ENCODE assay signal across 18 cellular contexts in the genomic region with DNA sequence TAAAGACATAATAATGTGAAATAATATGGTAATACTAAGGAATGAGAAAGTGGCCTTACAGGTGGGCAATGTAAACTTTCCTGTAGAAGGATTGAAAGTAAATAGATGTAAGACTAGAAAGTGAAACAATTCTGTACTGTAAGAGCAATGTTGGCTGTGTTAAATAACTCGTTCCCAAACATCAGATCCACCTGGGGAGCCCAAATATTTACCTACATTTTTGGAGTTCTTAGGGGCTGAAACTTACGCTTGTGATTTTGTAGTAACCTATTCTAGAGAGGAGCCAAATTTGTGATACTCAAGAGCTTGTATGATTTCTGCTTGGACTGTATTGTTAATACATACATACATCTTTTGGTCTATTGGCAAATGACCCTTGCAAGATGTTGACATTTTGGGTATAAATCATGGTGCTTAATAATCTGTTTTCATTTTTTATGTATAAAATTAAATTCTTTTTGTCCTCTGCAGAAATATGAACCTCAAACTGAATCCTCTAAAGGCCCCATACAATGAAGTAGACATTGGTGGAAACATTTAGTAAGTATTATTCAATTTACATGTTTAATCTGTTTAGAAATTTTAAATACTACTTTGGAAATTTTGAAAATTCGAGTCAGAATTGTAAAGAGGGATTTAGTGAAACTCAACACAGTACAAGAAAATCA. TPM values are rescaled to one million over a fixed set of nuclear protein-coding genes. Genes with fewer than 3 reads are reported as not detected.
DNase-seq lines count a peak whose midpoint lies in the region; ATAC-seq and TF ChIP-seq lines count a peak whose summit lies in the region.
"Had no signal": no experiment of that assay in that cellular context is flagged by ENCODE, and none has a peak within 500 bp of the region (broad histone marks: within the 10 kb centered on the region; RNA-seq: fewer than 3 reads in every experiment).

No MANE protein-coding gene starts in this region.

- peaks cover 43 to 87% (median 78%) of the 10 kb centered on the region in 4 donors for H3K4me1 ChIP-seq in esophagus muscularis mucosa

- peak overlapping the region; percentile 58 for H3K4me3 Mint-ChIP-seq in activated CD4-positive, alpha-beta T cell treated with anti-CD3 and anti-CD28 coated beads, Interleukin-2, amount 10 ng/mL, durations not matched to agents 7 days and 5 days
- H3K4me3 Mint-ChIP-seq in stimulated activated effector memory CD8-positive, alpha-beta T cell treated with anti-CD3 and anti-CD28 coated beads, Interleukin-12 subunit alpha, Interleukin-12 subunit beta, amount 100 ng/mL, for 72 hours: peak overlapping the region; percentile 81

- CTCF ChIA-PET in activated CD4-positive, alpha-beta T cell treated with anti-CD3 and anti-CD28 coated beads, Interleukin-2, amount 10 ng/mL, durations not matched to agents 7 days and 5 days (lab: Charles Lee): interaction anchor here (3.1 to 4.4 kb wide), 2 partner anchors 9 to 82 kb away, joined by 17 to 24 read pairs; no protein-coding TSS in a partner anchor

- intact Hi-C loops in esophagus muscularis mucosa (cut with DNase I): no loop called here

- H3K9me3 ChIP-seq in esophagus muscularis mucosa: no peaks in the 10 kb centered on the region
- H3K9me3 ChIP-seq: thyroid gland had no signal

- no peaks in the 10 kb centered on the region for H3K27me3 Mint-ChIP-seq in activated CD4-positive, alpha-beta T cell treated with anti-CD3 and anti-CD28 coated beads, Interleukin-2, amount 10 ng/mL, durations not matched to agents 7 days and 5 days

- TF ChIP-seq CTCF in VCaP (conservative IDR thresholded peaks at IDR 0.05): no peak
- TF ChIP-seq CTCF in esophagus muscularis mucosa (IDR thresholded peaks at IDR 0.05): no peak

- no peak for TF ChIP-seq EP300 in esophagus muscularis mucosa (IDR thresholded peaks at IDR 0.05)

- DNase-seq in activated CD4-positive, alpha-beta T cell treated with anti-CD3 and anti-CD28 coated beads, Interleukin-2, amount 10 ng/mL, durations not matched to agents 7 days and 5 days: no peak
- DNase-seq in activated CD4-positive, alpha-beta T cell treated with anti-CD3 and anti-CD28 coated beads for 1 hour: no peak
- DNase-seq in esophagus muscularis mucosa (ENCODE audit: extremely low spot score) (no peak), midbrain (lab: John Stamatoyannopoulos, UW) (no peak)
- DNase-seq in stimulated activated effector memory CD8-positive, alpha-beta T cell treated with anti-CD3 and anti-CD28 coated beads, Interleukin-12 subunit alpha, Interleukin-12 subunit beta, amount 100 ng/mL, for 72 hours (ENCODE audit: low spot score in 2 of 2): peak in 1 of 2 donors; percentile 26
- DNase-seq: ACHN; activated CD8-positive, alpha-beta memory T cell treated with anti-CD3 and anti-CD28 coated beads, Interleukin-2, amount 50 U/mL, for 48 hours; brain microvascular endothelial cell; DMS79; NCI-H1092; NCI-H510A treated with DMSO at 0.1 percent for 48 hours; T1000; thyroid gland had no signal

- TF ChIP-seq POLR2A in esophagus muscularis mucosa (IDR thresholded peaks at IDR 0.05; ENCODE audit: low read depth): no peak

- no peak for ATAC-seq in stimulated activated effector memory CD8-positive, alpha-beta T cell treated with anti-CD3 and anti-CD28 coated beads, Interleukin-12 subunit alpha, Interleukin-12 subunit beta, amount 100 ng/mL, for 72 hours
- no peak for ATAC-seq in HG03354 (IDR thresholded peaks at IDR 0.05; ENCODE audit: poor library complexity, severe bottlenecking, unreplicated experiment)
- no peak for ATAC-seq in HG03565 (IDR thresholded peaks at IDR 0.05; ENCODE audit: unreplicated experiment)
- ATAC-seq: esophagus mucosa, sciatic nerve had no signal

- peak overlapping the region; percentile 50 for H3K27ac Mint-ChIP-seq in activated CD4-positive, alpha-beta T cell treated with anti-CD3 and anti-CD28 coated beads, Interleukin-2, amount 10 ng/mL, durations not matched to agents 7 days and 5 days
- peak overlapping the region; percentile 88 for H3K27ac Mint-ChIP-seq in stimulated activated effector memory CD8-positive, alpha-beta T cell treated with anti-CD3 and anti-CD28 coated beads, Interleukin-12 subunit alpha, Interleukin-12 subunit beta, amount 100 ng/mL, for 72 hours

- peaks cover 76% of the 10 kb centered on the region for H3K36me3 Mint-ChIP-seq in activated CD4-positive, alpha-beta T cell treated with anti-CD3 and anti-CD28 coated beads, Interleukin-2, amount 10 ng/mL, durations not matched to agents 7 days and 5 days (ENCODE audit: low read depth)
- H3K36me3 Mint-ChIP-seq in stimulated activated effector memory CD8-positive, alpha-beta T cell treated with anti-CD3 and anti-CD28 coated beads, Interleukin-12 subunit alpha, Interleukin-12 subunit beta, amount 100 ng/mL, for 72 hours: peaks cover 100% of the 10 kb centered on the region

- H3K36me3 ChIP-seq in esophagus muscularis mucosa: peaks cover 34 to 76% (median 56%) of the 10 kb centered on the region in 4 donors

- H3K9me3 Mint-ChIP-seq in activated CD4-positive, alpha-beta T cell treated with anti-CD3 and anti-CD28 coated beads, Interleukin-2, amount 10 ng/mL, durations not matched to agents 7 days and 5 days: no peaks in the 10 kb centered on the region
- H3K9me3 Mint-ChIP-seq in stimulated activated effector memory CD8-positive, alpha-beta T cell treated with anti-CD3 and anti-CD28 coated beads, Interleukin-12 subunit alpha, Interleukin-12 subunit beta, amount 100 ng/mL, for 72 hours: no peaks in the 10 kb centered on the region

- H3K4me3 ChIP-seq in esophagus muscularis mucosa: no peak overlapping the region
- H3K4me3 ChIP-seq: thyroid gland had no signal

- 67% methylated on average over 3 of the region's 3 CpGs for WGBS in esophagus muscularis mucosa

- H3K27ac ChIP-seq in VCaP (peak overlapping the region; percentile 100; the same call in 1 of the 2 replicates), esophagus muscularis mucosa (replicated peaks in 1 of 4) (peak overlapping the region in 3 of 4 donors; percentile 16 to 100 (median 37))
- H3K27ac ChIP-seq: brain microvascular endothelial cell had no signal

- peaks cover 79% of the 10 kb centered on the region for H3K4me1 Mint-ChIP-seq in activated CD4-positive, alpha-beta T cell treated with anti-CD3 and anti-CD28 coated beads, Interleukin-2, amount 10 ng/mL, durations not matched to agents 7 days and 5 days
- H3K4me1 Mint-ChIP-seq in stimulated activated effector memory CD8-positive, alpha-beta T cell treated with anti-CD3 and anti-CD28 coated beads, Interleukin-12 subunit alpha, Interleukin-12 subunit beta, amount 100 ng/mL, for 72 hours: peaks cover 57% of the 10 kb centered on the region

- no peaks in the 10 kb centered on the region for H3K27me3 ChIP-seq in esophagus muscularis mucosa
- H3K27me3 ChIP-seq: brain microvascular endothelial cell, thyroid gland had no signal

- POLR2A ChIA-PET in activated CD4-positive, alpha-beta T cell treated with anti-CD3 and anti-CD28 coated beads, Interleukin-2, amount 10 ng/mL, durations not matched to agents 7 days and 5 days (lab: Charles Lee): interaction anchor here (0.5 to 0.8 kb wide), 2 partner anchors 9 to 83 kb away, joined by 3 read pairs; no protein-coding TSS in a partner anchor

RNA-seq across cellular contexts. Expression of a gene that starts 8.5 kb away (rescaled TPM):
- 100 to 1,000 TPM; 129 to 148 TPM for total RNA-seq in activated CD4-positive, alpha-beta T cell treated with anti-CD3 and anti-CD28 coated beads, Interleukin-2, amount 10 ng/mL, durations not matched to agents 7 days and 5 days
- 10 to 100 TPM; 54.3 to 86.0 (median 62.8) TPM for total RNA-seq in esophagus muscularis mucosa
